In genomic region chr12:12716845-12717585, GRCh38 we compare ENCODE assay signal across 1 cellular context.
TF ChIP-seq lines count a peak whose summit lies in the region.

Gene CDKN1B (plus strand): TSS chr12:12717368. CDS start chr12:12717840, 472 bp downstream.

TF ChIP-seq in HepG2, 621 proteins besides CTCF, POLR2A, EP300 and RAD21 (continued from another document and continues in another):
- TF ChIP-seq ZFP91 (CRISPR knock-in tag; IDR thresholded peaks at IDR 0.05; ENCODE audit: borderline replicate concordance) = peak; percentile 64; the same call in 1 of the 2 replicates
- TF ChIP-seq GLMP (CRISPR knock-in tag; IDR thresholded peaks at IDR 0.05; ENCODE audit: borderline replicate concordance) = no peak
- peak; percentile 60; the same call in 1 of the 2 replicates for TF ChIP-seq ZNF841 (CRISPR knock-in tag; IDR thresholded peaks at IDR 0.05; ENCODE audit: borderline replicate concordance)
- TF ChIP-seq ASH2L (IDR thresholded peaks at IDR 0.05; ENCODE audit: insufficient read length, low read depth, low read length) = peak; percentile 95
- TF ChIP-seq RELA (CRISPR knock-in tag; IDR thresholded peaks at IDR 0.05) = no peak
- TF ChIP-seq NCOR1 (IDR thresholded peaks at IDR 0.05; ENCODE audit: borderline replicate concordance, low read length) = no peak
- TF ChIP-seq MYNN (CRISPR knock-in tag; IDR thresholded peaks at IDR 0.05; ENCODE audit: low read depth) = no peak
- TF ChIP-seq NFYC (CRISPR knock-in tag; IDR thresholded peaks at IDR 0.05) = peak; percentile 61
- TF ChIP-seq SRSF1 (optimal IDR thresholded peaks at IDR 0.05; ENCODE audit: low read depth, low read length) = peak; percentile 99
- peak; percentile 82 for TF ChIP-seq TFDP2 (CRISPR knock-in tag; IDR thresholded peaks at IDR 0.05)
- peak; percentile 78 for TF ChIP-seq ZNF18 (CRISPR knock-in tag; IDR thresholded peaks at IDR 0.05; ENCODE audit: insufficient replicate concordance)
- TF ChIP-seq IRF2 (CRISPR knock-in tag; IDR thresholded peaks at IDR 0.05) = peak; percentile 50; the same call in 1 of the 2 replicates
- TF ChIP-seq NBN (conservative IDR thresholded peaks at IDR 0.05) = no peak
- no peak for TF ChIP-seq ZKSCAN5 (CRISPR knock-in tag; IDR thresholded peaks at IDR 0.05)
- no peak for TF ChIP-seq CREB1 (IDR thresholded peaks at IDR 0.05)
- TF ChIP-seq CREB1 (CRISPR knock-in tag; IDR thresholded peaks at IDR 0.05) = peak; percentile 58; the same call in 1 of the 2 replicates
- TF ChIP-seq ZSCAN9 (CRISPR knock-in tag; IDR thresholded peaks at IDR 0.05; ENCODE audit: borderline replicate concordance) = peak; percentile 41; the same call in 1 of the 2 replicates
- TF ChIP-seq REL (CRISPR knock-in tag; conservative IDR thresholded peaks at IDR 0.05) = peak; percentile 1; the same call in 1 of the 2 replicates
- no peak for TF ChIP-seq SCMH1 (CRISPR knock-in tag; IDR thresholded peaks at IDR 0.05; ENCODE audit: borderline replicate concordance)
- no peak for TF ChIP-seq ZSCAN5A (CRISPR knock-in tag; IDR thresholded peaks at IDR 0.05; ENCODE audit: borderline replicate concordance)
- TF ChIP-seq DNMT1 (CRISPR knock-in tag; IDR thresholded peaks at IDR 0.05) = no peak
- peak; percentile 60; the same call in 1 of the 2 replicates for TF ChIP-seq CSRNP1 (CRISPR knock-in tag; IDR thresholded peaks at IDR 0.05)
- peak; percentile 39; the same call in 1 of the 2 replicates for TF ChIP-seq ZNF703 (CRISPR knock-in tag; IDR thresholded peaks at IDR 0.05; ENCODE audit: borderline replicate concordance)
- peak; percentile 33; the same call in 1 of the 2 replicates for TF ChIP-seq ZNF430 (CRISPR knock-in tag; IDR thresholded peaks at IDR 0.05)
- TF ChIP-seq SKI (IDR thresholded peaks at IDR 0.05; ENCODE audit: partially characterized antibody) = peak; percentile 60
- TF ChIP-seq ELF3 (CRISPR knock-in tag; IDR thresholded peaks at IDR 0.05) = no peak
- TF ChIP-seq TBL1XR1 (IDR thresholded peaks at IDR 0.05; ENCODE audit: borderline replicate concordance, low read length, partially characterized antibody) = peak; percentile 34
- TF ChIP-seq HHEX (CRISPR knock-in tag; IDR thresholded peaks at IDR 0.05) = no peak
- no peak for TF ChIP-seq KDM4B (CRISPR knock-in tag; IDR thresholded peaks at IDR 0.05)
- TF ChIP-seq RERE (CRISPR knock-in tag; IDR thresholded peaks at IDR 0.05; ENCODE audit: low read depth) = no peak
- TF ChIP-seq ZNF276 (CRISPR knock-in tag; IDR thresholded peaks at IDR 0.05; ENCODE audit: low read depth) = peak; percentile 100
- TF ChIP-seq ZNF644 (CRISPR knock-in tag; IDR thresholded peaks at IDR 0.05; ENCODE audit: low read depth) = no peak
- peak; percentile 59; the same call in 1 of the 2 replicates for TF ChIP-seq ZNF501 (CRISPR knock-in tag; IDR thresholded peaks at IDR 0.05)
- peak; percentile 76 for TF ChIP-seq ZBTB34 (CRISPR knock-in tag; IDR thresholded peaks at IDR 0.05)
- TF ChIP-seq ZNF143 (CRISPR knock-in tag; IDR thresholded peaks at IDR 0.05) = peak; percentile 58
